Comparison of ENCODE assay signal across 2 cellular contexts in genomic region chr15:67836477-67836876, GRCh38.
TF ChIP-seq lines count a peak whose summit lies in the region.

No MANE protein-coding gene starts in this region.

TF ChIP-seq in GM23338, 12 proteins besides CTCF, POLR2A, EP300 and RAD21:
- TF ChIP-seq, protein P1, sequence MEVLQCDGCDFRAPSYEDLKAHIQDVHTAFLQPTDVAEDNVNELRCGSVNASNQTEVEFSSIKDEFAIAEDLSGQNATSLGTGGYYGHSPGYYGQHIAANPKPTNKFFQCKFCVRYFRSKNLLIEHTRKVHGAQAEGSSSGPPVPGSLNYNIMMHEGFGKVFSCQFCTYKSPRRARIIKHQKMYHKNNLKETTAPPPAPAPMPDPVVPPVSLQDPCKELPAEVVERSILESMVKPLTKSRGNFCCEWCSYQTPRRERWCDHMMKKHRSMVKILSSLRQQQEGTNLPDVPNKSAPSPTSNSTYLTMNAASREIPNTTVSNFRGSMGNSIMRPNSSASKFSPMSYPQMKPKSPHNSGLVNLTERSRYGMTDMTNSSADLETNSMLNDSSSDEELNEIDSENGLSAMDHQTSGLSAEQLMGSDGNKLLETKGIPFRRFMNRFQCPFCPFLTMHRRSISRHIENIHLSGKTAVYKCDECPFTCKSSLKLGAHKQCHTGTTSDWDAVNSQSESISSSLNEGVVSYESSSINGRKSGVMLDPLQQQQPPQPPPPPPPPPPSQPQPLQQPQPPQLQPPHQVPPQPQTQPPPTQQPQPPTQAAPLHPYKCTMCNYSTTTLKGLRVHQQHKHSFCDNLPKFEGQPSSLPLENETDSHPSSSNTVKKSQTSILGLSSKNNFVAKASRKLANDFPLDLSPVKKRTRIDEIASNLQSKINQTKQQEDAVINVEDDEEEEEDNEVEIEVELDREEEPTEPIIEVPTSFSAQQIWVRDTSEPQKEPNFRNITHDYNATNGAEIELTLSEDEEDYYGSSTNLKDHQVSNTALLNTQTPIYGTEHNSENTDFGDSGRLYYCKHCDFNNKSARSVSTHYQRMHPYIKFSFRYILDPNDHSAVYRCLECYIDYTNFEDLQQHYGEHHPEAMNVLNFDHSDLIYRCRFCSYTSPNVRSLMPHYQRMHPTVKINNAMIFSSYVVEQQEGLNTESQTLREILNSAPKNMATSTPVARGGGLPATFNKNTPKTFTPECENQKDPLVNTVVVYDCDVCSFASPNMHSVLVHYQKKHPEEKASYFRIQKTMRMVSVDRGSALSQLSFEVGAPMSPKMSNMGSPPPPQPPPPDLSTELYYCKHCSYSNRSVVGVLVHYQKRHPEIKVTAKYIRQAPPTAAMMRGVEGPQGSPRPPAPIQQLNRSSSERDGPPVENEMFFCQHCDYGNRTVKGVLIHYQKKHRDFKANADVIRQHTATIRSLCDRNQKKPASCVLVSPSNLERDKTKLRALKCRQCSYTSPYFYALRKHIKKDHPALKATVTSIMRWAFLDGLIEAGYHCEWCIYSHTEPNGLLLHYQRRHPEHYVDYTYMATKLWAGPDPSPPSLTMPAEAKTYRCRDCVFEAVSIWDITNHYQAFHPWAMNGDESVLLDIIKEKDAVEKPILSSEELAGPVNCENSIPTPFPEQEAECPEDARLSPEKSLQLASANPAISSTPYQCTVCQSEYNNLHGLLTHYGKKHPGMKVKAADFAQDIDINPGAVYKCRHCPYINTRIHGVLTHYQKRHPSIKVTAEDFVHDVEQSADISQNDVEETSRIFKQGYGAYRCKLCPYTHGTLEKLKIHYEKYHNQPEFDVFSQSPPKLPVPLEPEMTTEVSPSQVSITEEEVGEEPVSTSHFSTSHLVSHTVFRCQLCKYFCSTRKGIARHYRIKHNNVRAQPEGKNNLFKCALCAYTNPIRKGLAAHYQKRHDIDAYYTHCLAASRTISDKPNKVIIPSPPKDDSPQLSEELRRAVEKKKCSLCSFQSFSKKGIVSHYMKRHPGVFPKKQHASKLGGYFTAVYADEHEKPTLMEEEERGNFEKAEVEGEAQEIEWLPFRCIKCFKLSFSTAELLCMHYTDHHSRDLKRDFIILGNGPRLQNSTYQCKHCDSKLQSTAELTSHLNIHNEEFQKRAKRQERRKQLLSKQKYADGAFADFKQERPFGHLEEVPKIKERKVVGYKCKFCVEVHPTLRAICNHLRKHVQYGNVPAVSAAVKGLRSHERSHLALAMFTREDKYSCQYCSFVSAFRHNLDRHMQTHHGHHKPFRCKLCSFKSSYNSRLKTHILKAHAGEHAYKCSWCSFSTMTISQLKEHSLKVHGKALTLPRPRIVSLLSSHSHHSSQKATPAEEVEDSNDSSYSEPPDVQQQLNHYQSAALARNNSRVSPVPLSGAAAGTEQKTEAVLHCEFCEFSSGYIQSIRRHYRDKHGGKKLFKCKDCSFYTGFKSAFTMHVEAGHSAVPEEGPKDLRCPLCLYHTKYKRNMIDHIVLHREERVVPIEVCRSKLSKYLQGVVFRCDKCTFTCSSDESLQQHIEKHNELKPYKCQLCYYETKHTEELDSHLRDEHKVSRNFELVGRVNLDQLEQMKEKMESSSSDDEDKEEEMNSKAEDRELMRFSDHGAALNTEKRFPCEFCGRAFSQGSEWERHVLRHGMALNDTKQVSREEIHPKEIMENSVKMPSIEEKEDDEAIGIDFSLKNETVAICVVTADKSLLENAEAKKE (CRISPR knock-in tag; IDR thresholded peaks at IDR 0.05), result no peak
- TF ChIP-seq CREB1 (CRISPR knock-in tag; IDR thresholded peaks at IDR 0.05; ENCODE audit: low read depth), result no peak
- TF ChIP-seq ZNF331 (CRISPR knock-in tag; IDR thresholded peaks at IDR 0.05; ENCODE audit: low read depth), result no peak
- TF ChIP-seq, protein P2, sequence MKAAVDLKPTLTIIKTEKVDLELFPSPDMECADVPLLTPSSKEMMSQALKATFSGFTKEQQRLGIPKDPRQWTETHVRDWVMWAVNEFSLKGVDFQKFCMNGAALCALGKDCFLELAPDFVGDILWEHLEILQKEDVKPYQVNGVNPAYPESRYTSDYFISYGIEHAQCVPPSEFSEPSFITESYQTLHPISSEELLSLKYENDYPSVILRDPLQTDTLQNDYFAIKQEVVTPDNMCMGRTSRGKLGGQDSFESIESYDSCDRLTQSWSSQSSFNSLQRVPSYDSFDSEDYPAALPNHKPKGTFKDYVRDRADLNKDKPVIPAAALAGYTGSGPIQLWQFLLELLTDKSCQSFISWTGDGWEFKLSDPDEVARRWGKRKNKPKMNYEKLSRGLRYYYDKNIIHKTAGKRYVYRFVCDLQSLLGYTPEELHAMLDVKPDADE (IDR thresholded peaks at IDR 0.05), result no peak
- TF ChIP-seq EZH2phosphoT487 (IDR thresholded peaks at IDR 0.05; ENCODE audit: unreplicated experiment), result no peak
- no peak for TF ChIP-seq EZH2 (IDR thresholded peaks at IDR 0.05; ENCODE audit: low read depth, unreplicated experiment)

TF ChIP-seq in GM12878, 131 proteins besides CTCF, POLR2A, EP300 and RAD21 (continued from another document):
- TF ChIP-seq, protein P3, sequence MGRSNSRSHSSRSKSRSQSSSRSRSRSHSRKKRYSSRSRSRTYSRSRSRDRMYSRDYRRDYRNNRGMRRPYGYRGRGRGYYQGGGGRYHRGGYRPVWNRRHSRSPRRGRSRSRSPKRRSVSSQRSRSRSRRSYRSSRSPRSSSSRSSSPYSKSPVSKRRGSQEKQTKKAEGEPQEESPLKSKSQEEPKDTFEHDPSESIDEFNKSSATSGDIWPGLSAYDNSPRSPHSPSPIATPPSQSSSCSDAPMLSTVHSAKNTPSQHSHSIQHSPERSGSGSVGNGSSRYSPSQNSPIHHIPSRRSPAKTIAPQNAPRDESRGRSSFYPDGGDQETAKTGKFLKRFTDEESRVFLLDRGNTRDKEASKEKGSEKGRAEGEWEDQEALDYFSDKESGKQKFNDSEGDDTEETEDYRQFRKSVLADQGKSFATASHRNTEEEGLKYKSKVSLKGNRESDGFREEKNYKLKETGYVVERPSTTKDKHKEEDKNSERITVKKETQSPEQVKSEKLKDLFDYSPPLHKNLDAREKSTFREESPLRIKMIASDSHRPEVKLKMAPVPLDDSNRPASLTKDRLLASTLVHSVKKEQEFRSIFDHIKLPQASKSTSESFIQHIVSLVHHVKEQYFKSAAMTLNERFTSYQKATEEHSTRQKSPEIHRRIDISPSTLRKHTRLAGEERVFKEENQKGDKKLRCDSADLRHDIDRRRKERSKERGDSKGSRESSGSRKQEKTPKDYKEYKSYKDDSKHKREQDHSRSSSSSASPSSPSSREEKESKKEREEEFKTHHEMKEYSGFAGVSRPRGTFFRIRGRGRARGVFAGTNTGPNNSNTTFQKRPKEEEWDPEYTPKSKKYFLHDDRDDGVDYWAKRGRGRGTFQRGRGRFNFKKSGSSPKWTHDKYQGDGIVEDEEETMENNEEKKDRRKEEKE (IDR thresholded peaks at IDR 0.05), result no peak
- peak; percentile 66 for TF ChIP-seq SMC3 (IDR thresholded peaks at IDR 0.05; ENCODE audit: borderline replicate concordance, low read length)
- no peak for TF ChIP-seq NBN (IDR thresholded peaks at IDR 0.05)
- TF ChIP-seq ESRRA (IDR thresholded peaks at IDR 0.05; ENCODE audit: low read length), result no peak
- TF ChIP-seq USF1 (IDR thresholded peaks at IDR 0.05; ENCODE audit: borderline replicate concordance, extremely low read length, insufficient read depth, low read depth, low read length), result no peak
- TF ChIP-seq NR2F1 (conservative IDR thresholded peaks at IDR 0.05), result no peak
- TF ChIP-seq, protein P4, sequence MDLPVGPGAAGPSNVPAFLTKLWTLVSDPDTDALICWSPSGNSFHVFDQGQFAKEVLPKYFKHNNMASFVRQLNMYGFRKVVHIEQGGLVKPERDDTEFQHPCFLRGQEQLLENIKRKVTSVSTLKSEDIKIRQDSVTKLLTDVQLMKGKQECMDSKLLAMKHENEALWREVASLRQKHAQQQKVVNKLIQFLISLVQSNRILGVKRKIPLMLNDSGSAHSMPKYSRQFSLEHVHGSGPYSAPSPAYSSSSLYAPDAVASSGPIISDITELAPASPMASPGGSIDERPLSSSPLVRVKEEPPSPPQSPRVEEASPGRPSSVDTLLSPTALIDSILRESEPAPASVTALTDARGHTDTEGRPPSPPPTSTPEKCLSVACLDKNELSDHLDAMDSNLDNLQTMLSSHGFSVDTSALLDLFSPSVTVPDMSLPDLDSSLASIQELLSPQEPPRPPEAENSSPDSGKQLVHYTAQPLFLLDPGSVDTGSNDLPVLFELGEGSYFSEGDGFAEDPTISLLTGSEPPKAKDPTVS (IDR thresholded peaks at IDR 0.05; ENCODE audit: low read depth, low read length), result no peak
- no peak for TF ChIP-seq ZZZ3 (IDR thresholded peaks at IDR 0.05; ENCODE audit: control insufficient read depth, insufficient read length, low read depth)
- TF ChIP-seq SRF (IDR thresholded peaks at IDR 0.05; ENCODE audit: low read depth in 2 of 2, low read length in 2 of 2), result no peak
- TF ChIP-seq, protein P5, sequence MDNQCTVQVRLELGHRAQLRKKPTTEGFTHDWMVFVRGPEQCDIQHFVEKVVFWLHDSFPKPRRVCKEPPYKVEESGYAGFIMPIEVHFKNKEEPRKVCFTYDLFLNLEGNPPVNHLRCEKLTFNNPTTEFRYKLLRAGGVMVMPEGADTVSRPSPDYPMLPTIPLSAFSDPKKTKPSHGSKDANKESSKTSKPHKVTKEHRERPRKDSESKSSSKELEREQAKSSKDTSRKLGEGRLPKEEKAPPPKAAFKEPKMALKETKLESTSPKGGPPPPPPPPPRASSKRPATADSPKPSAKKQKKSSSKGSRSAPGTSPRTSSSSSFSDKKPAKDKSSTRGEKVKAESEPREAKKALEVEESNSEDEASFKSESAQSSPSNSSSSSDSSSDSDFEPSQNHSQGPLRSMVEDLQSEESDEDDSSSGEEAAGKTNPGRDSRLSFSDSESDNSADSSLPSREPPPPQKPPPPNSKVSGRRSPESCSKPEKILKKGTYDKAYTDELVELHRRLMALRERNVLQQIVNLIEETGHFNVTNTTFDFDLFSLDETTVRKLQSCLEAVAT (IDR thresholded peaks at IDR 0.05), result no peak
- peak; percentile 80 for TF ChIP-seq ZNF384 (IDR thresholded peaks at IDR 0.05; ENCODE audit: borderline replicate concordance, low read depth, low read length)
- TF ChIP-seq IRF3 (IDR thresholded peaks at IDR 0.05), result no peak
- 0 out of 2 replicates have a peak, but pooled peaks have one; percentile 23 for TF ChIP-seq LARP7 (IDR thresholded peaks at IDR 0.05)
- no peak for TF ChIP-seq NR2C2 (IDR thresholded peaks at IDR 0.05; ENCODE audit: borderline replicate concordance, control insufficient read depth, insufficient read length, low read depth)
- no peak for TF ChIP-seq TARDBP (IDR thresholded peaks at IDR 0.05; ENCODE audit: borderline replicate concordance)
- no peak for TF ChIP-seq BHLHE40 (IDR thresholded peaks at IDR 0.05; ENCODE audit: borderline replicate concordance in 1 of 2, low read depth in 2 of 2, low read length in 1 of 2)
- no peak for TF ChIP-seq SUPT20H (IDR thresholded peaks at IDR 0.05; ENCODE audit: borderline replicate concordance, control insufficient read depth, low read depth, low read length)
- no peak for TF ChIP-seq IKZF2 (IDR thresholded peaks at IDR 0.05)
- no peak for TF ChIP-seq PAX5 (IDR thresholded peaks at IDR 0.05; ENCODE audit: borderline replicate concordance, low read depth, low read length)
